ENCODE assay signal across 8 cellular contexts in genomic region chr1:155017946-155018316, GRCh38. TPM values are rescaled to one million over a fixed set of nuclear protein-coding genes. Genes with fewer than 3 reads are reported as not detected.
DNase-seq lines count a peak whose midpoint lies in the region; ATAC-seq and TF ChIP-seq lines count a peak whose summit lies in the region.

No MANE protein-coding gene starts in this region.

- H3K4me3 ChIP-seq in DOHH2 (ENCODE audit: low read length), result peak overlapping the region; percentile 65
- peak overlapping the region; percentile 37 for H3K4me3 ChIP-seq in Jurkat, Clone E6-1 (ENCODE audit: low read length)
- H3K4me3 ChIP-seq in colonic mucosa, result peak overlapping the region; percentile 37
- peak overlapping the region; percentile 41 to 65 for H3K4me3 ChIP-seq in neutrophil (ENCODE audit: low read depth in 1 of 2, low read length in 1 of 2)

- peak overlapping the region; percentile 90 for H3K4me2 ChIP-seq in DOHH2 (ENCODE audit: low read length)

- DNase-seq in Jurkat, Clone E6-1 (ENCODE audit: low read depth, low spot score), result no peak
- DNase-seq in colonic mucosa (no peak), foreskin keratinocyte (no peak), D341Med (ENCODE audit: low spot score) (no peak)

- H3K9me3 ChIP-seq in DOHH2 (ENCODE audit: control insufficient read depth, insufficient read depth, low read length) (no peaks in the 10 kb centered on the region), colonic mucosa (no peaks in the 10 kb centered on the region), neutrophil (no peaks in the 10 kb centered on the region)

- no peaks in the 10 kb centered on the region for H3K9me2 ChIP-seq in DOHH2 (replicated peaks; ENCODE audit: control insufficient read depth, low read length)

- H3K9ac ChIP-seq in colonic mucosa (ENCODE audit: low read depth in 2 of 2, low read length in 2 of 2), result peak overlapping the region; percentile 83 to 86

- H4K20me1 ChIP-seq in DOHH2 (ENCODE audit: control insufficient read depth, insufficient read depth, low read depth, low read length), result no peaks in the 10 kb centered on the region

- ATAC-seq in HG03095 (IDR thresholded peaks at IDR 0.05; ENCODE audit: unreplicated experiment), result no peak
- no peak for ATAC-seq in foreskin keratinocyte
- no peak for ATAC-seq in HG03520 (IDR thresholded peaks at IDR 0.05; ENCODE audit: unreplicated experiment)

- peaks cover 18% of the 10 kb centered on the region for H3F3A ChIP-seq in DOHH2 (ENCODE audit: control insufficient read depth, insufficient read depth)

- H3K36me3 ChIP-seq in DOHH2 (ENCODE audit: control insufficient read depth, low read length) (peaks cover 24% of the 10 kb centered on the region), colonic mucosa (peaks cover 13% of the 10 kb centered on the region), neutrophil (peaks cover 69% of the 10 kb centered on the region)

- H3K4me1 ChIP-seq in DOHH2 (ENCODE audit: control insufficient read depth, low read length) (peaks cover 59% of the 10 kb centered on the region), colonic mucosa (peaks cover 25% of the 10 kb centered on the region), neutrophil (ENCODE audit: control insufficient read depth in 1 of 2, insufficient read depth in 1 of 2, low read depth in 1 of 2, low read length in 1 of 2) (peaks cover 50 to 58% of the 10 kb centered on the region in 2 experiments), foreskin keratinocyte (peaks cover 17% of the 10 kb centered on the region)

- H3K27me3 ChIP-seq in DOHH2 (ENCODE audit: control insufficient read depth, low read length) (0 out of 2 replicates have a peak, but pooled peaks cover 2% of the 10 kb centered on the region), colonic mucosa (no peaks in the 10 kb centered on the region), neutrophil (no peaks in the 10 kb centered on the region), foreskin keratinocyte (no peaks in the 10 kb centered on the region)

- H3K79me2 ChIP-seq in DOHH2 (ENCODE audit: control insufficient read depth, low read length), result no peaks in the 10 kb centered on the region

- H3K27ac ChIP-seq in DOHH2 (ENCODE audit: low read depth, low read length) (peak overlapping the region; percentile 66), colonic mucosa (peak overlapping the region; percentile 80), neutrophil (peak overlapping the region; percentile 97), foreskin keratinocyte (no peak overlapping the region)

- intact Hi-C loops in colonic mucosa (cut with DNase I), result no loop called here

- TF ChIP-seq CTCF in DOHH2 (IDR thresholded peaks at IDR 0.05; ENCODE audit: low read depth, low read length, poor library complexity, severe bottlenecking) (no peak), colonic mucosa (IDR thresholded peaks at IDR 0.05) (no peak), neutrophil (IDR thresholded peaks at IDR 0.05) (no peak), foreskin keratinocyte (conservative IDR thresholded peaks at IDR 0.05) (no peak)

RNA-seq across cellular contexts. Expression of gene ZBTB7B, which starts 15.3 kb away (rescaled TPM):
- 3.9 TPM for polyA plus RNA-seq in Jurkat, Clone E6-1 (2012; ENCODE audit: insufficient read depth, insufficient read length)
- total RNA-seq in colonic mucosa, result 100 to 1,000 TPM; 185 to 205 TPM
- 26.2 and 32.8 TPM in 2 replicates for total RNA-seq in foreskin keratinocyte
- 17.3 and 19.4 TPM in 2 replicates for polyA plus RNA-seq in foreskin keratinocyte

RNA-seq across cellular contexts. Expression of gene DCST2, which starts 15.7 kb away (rescaled TPM):
- not detected for polyA plus RNA-seq in Jurkat, Clone E6-1 (2012; ENCODE audit: insufficient read depth, insufficient read length)
- 1 to 10 TPM; 1.7 to 1.9 TPM for total RNA-seq in colonic mucosa
- total RNA-seq in foreskin keratinocyte, result 0.07 and 0.27 TPM in 2 replicates
- 0.11 and 0.12 TPM in 2 replicates for polyA plus RNA-seq in foreskin keratinocyte

RNA-seq across cellular contexts. Expression of gene DCST1, which starts 15.7 kb away (rescaled TPM):
- polyA plus RNA-seq in Jurkat, Clone E6-1 (2012; ENCODE audit: insufficient read depth, insufficient read length), result not detected
- total RNA-seq in colonic mucosa (not detected), foreskin keratinocyte (not detected in 2 replicates)
- polyA plus RNA-seq in foreskin keratinocyte, result not detected in 2 replicates

RNA-seq across cellular contexts. Expression of gene LENEP, which starts 24.5 kb away (rescaled TPM):
- polyA plus RNA-seq in Jurkat, Clone E6-1 (2012; ENCODE audit: insufficient read depth, insufficient read length), result not detected
- total RNA-seq in colonic mucosa (not detected), foreskin keratinocyte (not detected in 2 replicates)
- polyA plus RNA-seq in foreskin keratinocyte, result not detected in 2 replicates

RNA-seq across cellular contexts. Expression of gene ADAM15, which starts 33.2 kb away (rescaled TPM):
- 41.8 TPM for polyA plus RNA-seq in Jurkat, Clone E6-1 (2012; ENCODE audit: insufficient read depth, insufficient read length)
- total RNA-seq in colonic mucosa, result 100 to 1,000 TPM; 101 to 228 TPM
- total RNA-seq in foreskin keratinocyte, result 214 and 242 TPM in 2 replicates
- polyA plus RNA-seq in foreskin keratinocyte, result 201 and 244 TPM in 2 replicates
